Comparison of ENCODE assay signal across 7 cellular contexts in the genomic region with DNA sequence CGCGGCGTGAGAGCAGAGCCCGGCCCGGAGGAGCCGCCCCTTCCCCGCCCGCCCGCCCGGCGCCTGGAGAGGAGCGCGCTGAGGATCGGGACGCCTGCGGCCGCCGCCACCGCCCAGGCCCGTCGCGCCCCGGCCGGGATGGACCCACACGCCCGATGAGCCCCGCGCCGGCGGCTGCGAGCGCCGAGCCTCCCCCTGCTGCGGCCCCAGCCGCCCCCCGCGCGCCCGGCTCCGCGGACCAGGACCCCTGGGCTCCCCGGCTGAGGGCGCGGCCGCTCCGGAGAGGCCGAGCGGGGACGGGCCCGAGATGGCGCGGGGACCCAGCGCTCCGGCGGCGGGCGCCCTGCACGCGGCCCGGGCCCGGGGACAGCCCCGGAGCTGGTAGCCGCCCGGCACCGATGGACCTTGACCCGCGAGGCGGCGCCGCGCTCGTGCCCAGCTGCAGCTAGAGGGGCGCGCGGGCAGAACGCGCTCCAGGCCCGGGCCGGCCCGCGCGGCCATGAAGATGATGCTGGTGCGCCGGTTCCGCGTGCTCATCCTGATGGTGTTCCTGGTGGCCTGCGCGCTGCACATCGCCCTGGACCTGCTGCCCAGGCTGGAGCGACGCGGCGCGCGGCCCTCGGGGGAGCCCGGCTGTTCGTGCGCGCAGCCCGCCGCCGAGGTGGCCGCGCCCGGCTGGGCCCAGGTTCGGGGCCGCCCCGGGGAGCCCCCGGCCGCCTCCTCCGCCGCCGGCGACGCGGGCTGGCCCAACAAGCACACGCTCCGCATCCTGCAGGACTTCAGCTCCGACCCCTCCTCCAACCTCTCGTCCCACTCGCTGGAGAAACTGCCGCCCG. TPM values are rescaled to one million over a fixed set of nuclear protein-coding genes. Genes with fewer than 3 reads are reported as not detected.
A peak's percentile ranks its signal among the peaks of the same experiment; 100 is the strongest.
DNase-seq lines count a peak whose midpoint lies in the region; ATAC-seq and TF ChIP-seq lines count a peak whose summit lies in the region.

No MANE protein-coding gene starts in this region.

- peak; percentile 44 for ATAC-seq in left colon
- ATAC-seq in activated CD4-positive, CD25-positive, alpha-beta regulatory T cell treated with anti-CD3 and anti-CD28 coated beads, Interleukin-2, amount 50 U/mL, for 24 hours = no peak
- ATAC-seq in GM21723 (IDR thresholded peaks at IDR 0.05; ENCODE audit: unreplicated experiment) = no peak

- H3K9me3 ChIP-seq in stomach = no peaks in the 10 kb centered on the region

- no peak for TF ChIP-seq CTCF in HFF-Myc (IDR thresholded peaks at IDR 0.05; ENCODE audit: low read depth, low read length, missing control alignments)
- no peak for TF ChIP-seq CTCF in stomach (IDR thresholded peaks at IDR 0.05)

- H3K4me1 ChIP-seq in stomach = peaks cover 45 to 59% (median 59%) of the 10 kb centered on the region in 4 donors

- TF ChIP-seq EP300 in stomach (IDR thresholded peaks at IDR 0.05) = no peak

- peaks cover 26 to 29% (median 28%) of the 10 kb centered on the region in 4 donors for H3K36me3 ChIP-seq in stomach

- WGBS in stomach, 5 donors = 0 to 1% (median 1%) methylated on average over 6 to 117 of the region's 124 CpGs

- peaks cover 0 to 27% (median 0%) of the 10 kb centered on the region in 3 donors for H3K27me3 ChIP-seq in stomach

- intact Hi-C loops in left colon (cut with DNase I, micrococcal nuclease) = no loop called here
- intact Hi-C loops in stomach (cut with DNase I; ENCODE audit: low total_unique reads) = no loop called here

- peak overlapping the region; percentile 89 to 95 (median 92) for H3K27ac ChIP-seq in stomach

- H3K4me3 ChIP-seq in HFF-Myc (replicated peaks; ENCODE audit: low read depth, low read length) (peak overlapping the region; percentile 79), stomach (peak overlapping the region; percentile 73 to 96 (median 86))

- DNase-seq in HFF-Myc (ENCODE audit: extremely low read depth, low read depth) (no peak), astrocyte of the hippocampus (ENCODE audit: low read depth, low spot score) (peak; percentile 61), left colon (peak in 1 of 2 donors; percentile 44), stomach (peak; percentile 48), GM03348 (ENCODE audit: low spot score) (no peak)

- TF ChIP-seq POLR2A in stomach (IDR thresholded peaks at IDR 0.05) = no peak

RNA-seq across cellular contexts. Expression of a gene that starts 0.5 kb away (rescaled TPM):
- total RNA-seq in left colon (10 to 100 TPM; 11.3 to 16.9 TPM), stomach (10 to 100 TPM; 21.3 to 89.8 (median 49.0) TPM)
- 10 to 100 TPM; 19.1 to 35.2 (median 33.9) TPM for polyA plus RNA-seq in stomach

Comparison
In these comparisons a context has a peak if more than half of its experiments do, and no peak if none do; other contexts are left out.
1. DNase-seq: peak in astrocyte of the hippocampus (single experiment) and stomach (single experiment); none in HFF-Myc (single experiment) and GM03348 (single experiment).